In the genomic region with DNA sequence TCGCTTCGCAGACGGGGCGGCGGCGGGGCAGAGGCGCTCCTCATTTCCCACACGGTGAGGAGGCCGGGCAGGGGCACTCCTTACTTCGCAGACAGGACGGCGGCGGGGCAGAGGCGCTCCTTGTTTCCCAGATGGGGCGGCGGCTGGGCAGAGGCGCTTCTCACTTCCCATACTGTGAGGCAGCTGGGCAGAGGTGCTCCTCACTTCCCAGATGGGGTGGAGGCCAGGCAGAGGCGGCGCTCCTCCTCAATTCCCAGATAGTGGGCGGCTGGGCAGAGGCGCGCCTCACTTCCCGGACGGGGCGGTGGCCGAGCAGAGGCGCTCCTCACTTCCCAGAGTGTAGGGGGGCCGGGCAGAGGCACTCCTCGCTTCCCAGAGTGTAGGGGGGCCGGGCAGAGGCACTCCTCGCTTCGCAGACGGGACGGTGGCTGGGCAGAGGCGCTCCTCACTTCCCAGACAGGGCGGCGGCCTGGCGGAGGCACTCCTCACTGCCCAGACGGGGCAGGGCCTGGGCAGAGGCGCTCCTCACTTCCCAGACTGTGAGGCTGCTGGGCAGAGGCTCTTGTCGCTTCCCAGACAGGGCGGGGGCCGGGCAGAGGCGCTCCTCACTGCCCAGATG, we compare ENCODE assay signal across 26 cellular contexts.
"Had no signal": no experiment of that assay in that cellular context is flagged by ENCODE, and none has a peak within 500 bp of the region (broad histone marks: within the 10 kb centered on the region; RNA-seq: fewer than 3 reads in every experiment).

No MANE protein-coding gene starts in this region.

- H3K9me3 Mint-ChIP-seq: activated B cell treated with CpG ODN at 0.5 μM for 24 hours; activated CD4-positive, alpha-beta T cell treated with anti-CD3 and anti-CD28 coated beads, Interleukin-2, amount 10 ng/mL, durations not matched to agents 24 days and 14 days; activated T-cell treated with anti-CD3 and anti-CD28 coated beads, Interleukin-2, amount 50 U/mL, for 72 hours had no signal

- H3K4me1 ChIP-seq: body of pancreas had no signal

- H3K4me3 Mint-ChIP-seq: activated B cell treated with CpG ODN at 0.5 μM for 24 hours; activated CD4-positive, alpha-beta T cell treated with anti-CD3 and anti-CD28 coated beads, Interleukin-2, amount 10 ng/mL, durations not matched to agents 24 days and 14 days; activated CD8-positive, alpha-beta memory T cell treated with anti-CD3 and anti-CD28 coated beads, Interleukin-2, amount 10 ng/mL, durations not matched to agents 7 days and 5 days; activated naive CD4-positive, alpha-beta T cell treated with anti-CD3 and anti-CD28 coated beads, Interleukin-2, amount 10 ng/mL, durations not matched to agents 7 days and 5 days; activated T-cell treated with anti-CD3 and anti-CD28 coated beads, Interleukin-2, amount 50 U/mL, for 72 hours had no signal

- H3K4me3 ChIP-seq: ascending aorta, body of pancreas, K562, Peyer's patch had no signal

- H3K4me1 Mint-ChIP-seq: activated CD8-positive, alpha-beta memory T cell treated with anti-CD3 and anti-CD28 coated beads, Interleukin-2, amount 10 ng/mL, durations not matched to agents 7 days and 5 days; activated naive CD4-positive, alpha-beta T cell treated with anti-CD3 and anti-CD28 coated beads, Interleukin-2, amount 10 ng/mL, durations not matched to agents 7 days and 5 days had no signal

- ATAC-seq: activated CD8-positive, alpha-beta memory T cell treated with anti-CD3 and anti-CD28 coated beads, Interleukin-2, amount 10 ng/mL, durations not matched to agents 7 days and 5 days; activated T-cell treated with anti-CD3 and anti-CD28 coated beads, Interleukin-2, amount 50 U/mL, for 72 hours; body of pancreas; K562 had no signal

- H3K9me3 ChIP-seq: ascending aorta, Peyer's patch had no signal

- H3K36me3 ChIP-seq: Peyer's patch had no signal

- H3K27me3 ChIP-seq: ascending aorta, body of pancreas, Peyer's patch had no signal

- H3K27me3 Mint-ChIP-seq: activated B cell treated with CpG ODN at 0.5 μM for 24 hours; activated CD4-positive, alpha-beta T cell treated with anti-CD3 and anti-CD28 coated beads, Interleukin-2, amount 10 ng/mL, durations not matched to agents 24 days and 14 days; activated CD8-positive, alpha-beta memory T cell treated with anti-CD3 and anti-CD28 coated beads, Interleukin-2, amount 10 ng/mL, durations not matched to agents 7 days and 5 days; activated naive CD4-positive, alpha-beta T cell treated with anti-CD3 and anti-CD28 coated beads, Interleukin-2, amount 10 ng/mL, durations not matched to agents 7 days and 5 days had no signal

- H3K27ac ChIP-seq: ascending aorta, body of pancreas, Peyer's patch, RWPE1 had no signal

- H3K27ac Mint-ChIP-seq: activated B cell treated with CpG ODN at 0.5 μM for 24 hours; activated CD4-positive, alpha-beta T cell treated with anti-CD3 and anti-CD28 coated beads, Interleukin-2, amount 10 ng/mL, durations not matched to agents 24 days and 14 days; activated CD8-positive, alpha-beta memory T cell treated with anti-CD3 and anti-CD28 coated beads, Interleukin-2, amount 10 ng/mL, durations not matched to agents 7 days and 5 days; activated naive CD4-positive, alpha-beta T cell treated with anti-CD3 and anti-CD28 coated beads, Interleukin-2, amount 10 ng/mL, durations not matched to agents 7 days and 5 days; activated T-cell treated with anti-CD3 and anti-CD28 coated beads, Interleukin-2, amount 50 U/mL, for 72 hours; activated T-helper 2 cell treated with anti-CD3 and anti-CD28 coated beads, Interferon-gamma antibody, Interleukin-2, Interleukin-4, amounts not matched to agents 10 μg/mL and 5 μg/mL and 100 μg/mL, durations not matched to agents 14 hours and 24 hours and 36 hours had no signal

- FAIRE-seq: K562, TTC549 had no signal

- DNase-seq: activated B cell treated with CpG ODN at 0.5 μM for 24 hours; activated CD4-positive, alpha-beta T cell treated with anti-CD3 and anti-CD28 coated beads for 1 hour; activated CD4-positive, alpha-beta T cell treated with anti-CD3 and anti-CD28 coated beads, Interleukin-2, amount 10 ng/mL, durations not matched to agents 24 days and 14 days; activated CD4-positive, alpha-beta T cell treated with anti-CD3 and anti-CD28 coated beads, Interleukin-2, amount 50 U/mL, for 48 hours; activated CD8-positive, alpha-beta memory T cell treated with anti-CD3 and anti-CD28 coated beads, Interleukin-2, amount 10 ng/mL, durations not matched to agents 7 days and 5 days; activated gamma-delta T cell treated with Interleukin-2 at 50 U/mL for 16 hours; activated naive CD4-positive, alpha-beta T cell treated with anti-CD3 and anti-CD28 coated beads, Interleukin-2, amount 10 ng/mL, durations not matched to agents 7 days and 5 days; activated T-cell treated with anti-CD3 and anti-CD28 coated beads for 4 hours; activated T-cell treated with anti-CD3 and anti-CD28 coated beads, Interleukin-2, amount 50 U/mL, for 72 hours; body of pancreas; Karpas-422; MM.1S; NCI-H1105; NCI-H1436; NCI-H1694 treated with DMSO at 0.1 percent for 48 hours; NCI-H2029 treated with DMSO at 0.1 percent for 48 hours; NCI-H524; SIG-M5; T-helper 2 cell; T1000 had no signal
